Comparison of ENCODE assay signal across 13 cellular contexts in genomic region chr15:93478922-93479321, GRCh38.
"Had no signal": no experiment of that assay in that cellular context is flagged by ENCODE, and none has a peak within 500 bp of the region (broad histone marks: within the 10 kb centered on the region; RNA-seq: fewer than 3 reads in every experiment).

No MANE protein-coding gene starts in this region.

- DNase-seq: activated CD4-positive, alpha-beta T cell treated with anti-CD3 and anti-CD28 coated beads for 48 hours; activated naive CD4-positive, alpha-beta T cell; caudate nucleus; cortex of kidney; effector memory CD4-positive, alpha-beta T cell; kidney glomerular epithelial cell; naive thymus-derived CD4-positive, alpha-beta T cell; psoas muscle; stimulated activated CD4-positive, alpha-beta T cell treated with anti-CD3 and anti-CD28 coated beads, Interleukin-12 subunit alpha, Interleukin-12 subunit beta, amount 100 ng/mL, for 4 hours; stimulated activated naive CD4-positive, alpha-beta T cell had no signal

- H3K27ac Mint-ChIP-seq: activated T-helper 1 cell treated with anti-CD3 and anti-CD28 coated beads, Interleukin-12 subunit alpha, Interleukin-12 subunit beta, Interleukin-2, Interleukin-4 antibody, amounts not matched to agents 30 ng/mL and 10 ng/mL and 1 ng/mL, durations not matched to agents 14 hours and 24 hours and 36 hours; naive thymus-derived CD4-positive, alpha-beta T cell; T-helper 1 cell treated with Interleukin-12 subunit alpha and Interleukin-12 subunit beta and Interleukin-4 antibody, amounts not matched to agents 30 μg/mL and 1 μg/mL, for 36 hours; type B pancreatic cell had no signal

- ATAC-seq: naive thymus-derived CD4-positive, alpha-beta T cell had no signal

- H3K4me3 Mint-ChIP-seq: activated T-helper 1 cell treated with anti-CD3 and anti-CD28 coated beads, Interleukin-12 subunit alpha, Interleukin-12 subunit beta, Interleukin-2, Interleukin-4 antibody, amounts not matched to agents 30 ng/mL and 10 ng/mL and 1 ng/mL, durations not matched to agents 14 hours and 24 hours and 36 hours; naive thymus-derived CD4-positive, alpha-beta T cell; T-helper 1 cell treated with Interleukin-12 subunit alpha and Interleukin-12 subunit beta and Interleukin-4 antibody, amounts not matched to agents 30 μg/mL and 1 μg/mL, for 36 hours; type B pancreatic cell had no signal

- H3K4me1 Mint-ChIP-seq: naive thymus-derived CD4-positive, alpha-beta T cell had no signal

- H3K9me3 Mint-ChIP-seq: activated T-helper 1 cell treated with anti-CD3 and anti-CD28 coated beads, Interleukin-12 subunit alpha, Interleukin-12 subunit beta, Interleukin-2, Interleukin-4 antibody, amounts not matched to agents 30 ng/mL and 10 ng/mL and 1 ng/mL, durations not matched to agents 14 hours and 24 hours and 36 hours; T-helper 1 cell treated with Interleukin-12 subunit alpha and Interleukin-12 subunit beta and Interleukin-4 antibody, amounts not matched to agents 30 μg/mL and 1 μg/mL, for 36 hours had no signal
